ENCODE assay signal across 15 cellular contexts in genomic region chr6:116115781-116116180, GRCh38. TPM values are rescaled to one million over a fixed set of nuclear protein-coding genes. Genes with fewer than 3 reads are reported as not detected.
DNase-seq lines count a peak whose midpoint lies in the region; ATAC-seq and TF ChIP-seq lines count a peak whose summit lies in the region.
"Had no signal": no experiment of that assay in that cellular context is flagged by ENCODE, and none has a peak within 500 bp of the region (broad histone marks: within the 10 kb centered on the region; RNA-seq: fewer than 3 reads in every experiment).

No MANE protein-coding gene starts in this region.

- DNase-seq in BJ (ENCODE audit: low read depth) = no peak
- DNase-seq in H9 = no peak
- peak; percentile 71 for DNase-seq in adipocyte (ENCODE audit: low read depth)
- DNase-seq in lower lobe of right lung = no peak
- no peak for DNase-seq in Ammon's horn (ENCODE audit: low spot score)
- DNase-seq in GM19238 (ENCODE audit: insufficient read length, low spot score) = no peak
- DNase-seq in T-helper 2 cell treated with Interferon-gamma antibody and Interleukin-4, amounts not matched to agents 5 μg/mL and 100 μg/mL, for 36 hours (ENCODE audit: low spot score) = no peak
- DNase-seq in COLO829 (ENCODE audit: low spot score) = no peak
- DNase-seq: activated CD4-positive, alpha-beta T cell treated with anti-CD3 and anti-CD28 coated beads, Interleukin-2, amount 50 U/mL, for 48 hours; esophagus squamous epithelium; GF-D8; left ventricle myocardium superior; NCI-H2081 treated with DMSO at 0.1 percent for 48 hours had no signal

- ATAC-seq in lower lobe of right lung = no peak
- ATAC-seq: left ventricle myocardium superior had no signal

- no peaks in the 10 kb centered on the region for H3K9me3 Mint-ChIP-seq in H9
- no peaks in the 10 kb centered on the region for H3K9me3 Mint-ChIP-seq in T-helper 2 cell treated with Interferon-gamma antibody and Interleukin-4, amounts not matched to agents 5 μg/mL and 100 μg/mL, for 36 hours

- H3K9ac ChIP-seq in H9 (ENCODE audit: extremely low read depth, insufficient read length, low read length) = no peak overlapping the region
- H3K9ac ChIP-seq in adipocyte (ENCODE audit: low read length) = no peak overlapping the region

- no peak overlapping the region for H3T11ph ChIP-seq in H9 (ENCODE audit: low read length)

- no peak overlapping the region for H4K91ac ChIP-seq in H9 (ENCODE audit: insufficient read length, low read depth, low read length)

- H3K36me3 Mint-ChIP-seq in H9 (ENCODE audit: insufficient read depth in 1 of 3, low read depth in 3 of 3) = peaks cover 17 to 52% (median 45%) of the 10 kb centered on the region in 3 experiments; a peak in 6 of 7 replicates
- H3K36me3 Mint-ChIP-seq in T-helper 2 cell treated with Interferon-gamma antibody and Interleukin-4, amounts not matched to agents 5 μg/mL and 100 μg/mL, for 36 hours (ENCODE audit: low read depth) = peaks cover 26% of the 10 kb centered on the region

- peaks cover 4% of the 10 kb centered on the region for H3K36me3 ChIP-seq in BJ (ENCODE audit: control insufficient read depth, insufficient read depth, low read length)
- H3K36me3 ChIP-seq in adipocyte (ENCODE audit: control insufficient read depth, insufficient read depth, low read length, severe bottlenecking) = peaks cover 56% of the 10 kb centered on the region
- peaks cover 70% of the 10 kb centered on the region for H3K36me3 ChIP-seq in lower lobe of right lung

- CTCF ChIA-PET in BJ (lab: Yijun Ruan, JAX) = interaction anchor here (0.6 to 1.5 kb wide), 4 partner anchors 11 to 531 kb away, joined by 3 to 6 read pairs (median 4); no protein-coding TSS in a partner anchor

- no peak overlapping the region for H2BK5ac ChIP-seq in H9 (ENCODE audit: insufficient read length, low read length)

- H3K27ac ChIP-seq in H9 (ENCODE audit: insufficient read length, low read depth, low read length) (no peak overlapping the region), lower lobe of right lung (no peak overlapping the region)
- H3K27ac ChIP-seq: esophagus squamous epithelium, SK-N-MC had no signal

- H2AK5ac ChIP-seq in H9 (ENCODE audit: insufficient read length, low read length) = no peak overlapping the region

- no peaks in the 10 kb centered on the region for H3K79me2 ChIP-seq in H9 (ENCODE audit: insufficient read depth, low read length)

- H3K14ac ChIP-seq in H9 (ENCODE audit: insufficient read depth, low read length) = no peak overlapping the region

- no peak overlapping the region for H4K5ac ChIP-seq in H9 (ENCODE audit: insufficient read length, low read depth, low read length)

- no peak overlapping the region for H4K8ac ChIP-seq in H9 (replicated peaks; ENCODE audit: insufficient read length, low read depth, low read length)

- WGBS in H9 (ENCODE audit: extremely low coverage, insufficient read length, low lambda C conversion rate) = no CpG with 5 or more reads among the region's 2 CpGs

- peak; percentile 49 for TF ChIP-seq CTCF in BJ (IDR thresholded peaks at IDR 0.05; ENCODE audit: insufficient read depth, low read depth, low read length)
- peak; percentile 54 for TF ChIP-seq CTCF in H9 (conservative IDR thresholded peaks at IDR 0.05)
- TF ChIP-seq CTCF in lower lobe of right lung (IDR thresholded peaks at IDR 0.05) = peak; percentile 17

- H3K4me1 ChIP-seq in H9 (ENCODE audit: insufficient read depth, low read length) (no peaks in the 10 kb centered on the region), adipocyte (ENCODE audit: control insufficient read depth, insufficient read depth, low read length) (no peaks in the 10 kb centered on the region), lower lobe of right lung (no peaks in the 10 kb centered on the region)
- H3K4me1 ChIP-seq: esophagus squamous epithelium had no signal

- H2AFZ ChIP-seq in H9 (ENCODE audit: low read length) = no peak overlapping the region

- H3K27me3 ChIP-seq in BJ (ENCODE audit: control insufficient read depth, insufficient read depth, low read length) (no peaks in the 10 kb centered on the region), H9 (ENCODE audit: insufficient read depth, low read length) (no peaks in the 10 kb centered on the region), adipocyte (replicated peaks; ENCODE audit: control insufficient read depth, insufficient read depth, low read length) (no peaks in the 10 kb centered on the region), lower lobe of right lung (ENCODE audit: low read depth) (no peaks in the 10 kb centered on the region)
- H3K27me3 ChIP-seq: esophagus squamous epithelium had no signal

- H3K9me3 ChIP-seq in H9 (ENCODE audit: control insufficient read depth, low read depth, low read length) = no peaks in the 10 kb centered on the region
- H3K9me3 ChIP-seq in adipocyte (ENCODE audit: control insufficient read depth, low read length) = no peaks in the 10 kb centered on the region
- H3K9me3 ChIP-seq in lower lobe of right lung = no peaks in the 10 kb centered on the region
- H3K9me3 ChIP-seq: esophagus squamous epithelium had no signal

- intact Hi-C loops in lower lobe of right lung (cut with DNase I) = no loop called here

- no peaks in the 10 kb centered on the region for H3K79me1 ChIP-seq in H9 (ENCODE audit: insufficient read depth, low read depth, low read length, poor library complexity, severe bottlenecking)

- no peaks in the 10 kb centered on the region for H4K20me1 ChIP-seq in H9 (ENCODE audit: control insufficient read depth, insufficient read depth, insufficient read length)

- H3K56ac ChIP-seq in H9 (ENCODE audit: insufficient read length, low read depth, low read length) = no peak overlapping the region

- H3K23me2 ChIP-seq in H9 (ENCODE audit: insufficient read length, low read depth, low read length, poor library complexity, severe bottlenecking) = no peaks in the 10 kb centered on the region

- no peak overlapping the region for H3K18ac ChIP-seq in H9 (ENCODE audit: insufficient read length, low read depth, low read length)

- POLR2A ChIA-PET in BJ (lab: Charles Lee) = no interaction called here

- H2BK20ac ChIP-seq in H9 (ENCODE audit: low read depth, low read length, poor library complexity, severe bottlenecking) = no peak overlapping the region

- H3K4me1 Mint-ChIP-seq in H9 = peaks cover 2% of the 10 kb centered on the region in 2 experiments; a peak in 2 of 4 replicates
- H3K4me1 Mint-ChIP-seq in T-helper 2 cell treated with Interferon-gamma antibody and Interleukin-4, amounts not matched to agents 5 μg/mL and 100 μg/mL, for 36 hours (ENCODE audit: low read depth) = peaks cover 4% of the 10 kb centered on the region

- H3K4me3 ChIP-seq in BJ (ENCODE audit: low read depth, low read length) = no peak overlapping the region
- no peak overlapping the region for H3K4me3 ChIP-seq in adipocyte (ENCODE audit: low read length)
- no peak overlapping the region for H3K4me3 ChIP-seq in lower lobe of right lung
- H3K4me3 ChIP-seq: esophagus squamous epithelium, SK-N-MC had no signal

- H3K4me2 ChIP-seq in H9 (ENCODE audit: insufficient read depth, insufficient read length, low read length) = no peak overlapping the region

- no peak overlapping the region for H3K27ac Mint-ChIP-seq in H9
- no peak overlapping the region for H3K27ac Mint-ChIP-seq in T-helper 2 cell treated with Interferon-gamma antibody and Interleukin-4, amounts not matched to agents 5 μg/mL and 100 μg/mL, for 36 hours

- no peak overlapping the region for H3K23ac ChIP-seq in H9 (ENCODE audit: insufficient read length, low read depth, low read length)

- no peaks in the 10 kb centered on the region for H3K27me3 Mint-ChIP-seq in H9 (ENCODE audit: low read depth)
- H3K27me3 Mint-ChIP-seq in T-helper 2 cell treated with Interferon-gamma antibody and Interleukin-4, amounts not matched to agents 5 μg/mL and 100 μg/mL, for 36 hours (ENCODE audit: low read depth) = no peaks in the 10 kb centered on the region

- no peak overlapping the region for H2BK120ac ChIP-seq in H9 (ENCODE audit: low read depth, low read length, poor library complexity, severe bottlenecking)

- H2BK12ac ChIP-seq in H9 (ENCODE audit: insufficient read length, low read depth, low read length) = no peak overlapping the region

- H3K4ac ChIP-seq in H9 (ENCODE audit: low read depth, low read length) = no peak overlapping the region

- no peak overlapping the region for H3K4me3 Mint-ChIP-seq in H9
- no peak overlapping the region for H3K4me3 Mint-ChIP-seq in T-helper 2 cell treated with Interferon-gamma antibody and Interleukin-4, amounts not matched to agents 5 μg/mL and 100 μg/mL, for 36 hours

- H2BK15ac ChIP-seq in H9 (ENCODE audit: low read depth, low read length) = no peak overlapping the region

RNA-seq across cellular contexts. Expression of gene COL10A1, which starts 10.2 kb away (rescaled TPM):
- 0.11 and 0.15 TPM in 2 replicates for polyA plus RNA-seq in BJ (2011; rRNA removed)
- polyA minus RNA-seq in BJ (2011; rRNA and poly(A)+ RNA removed) = not detected in 2 replicates
- not detected in 2 replicates for total RNA-seq in H9 (2021)
- total RNA-seq in lower lobe of right lung = 0.24 TPM
- total RNA-seq: esophagus squamous epithelium, left ventricle myocardium superior, pulmonary artery endothelial cell had no signal

RNA-seq across cellular contexts. Expression of gene NT5DC1, which starts 15.1 kb away (rescaled TPM):
- polyA plus RNA-seq in BJ (2011; rRNA removed) = 12.3 and 22.1 TPM in 2 replicates
- polyA minus RNA-seq in BJ (2011; rRNA and poly(A)+ RNA removed) = 9.8 and 10.2 TPM in 2 replicates
- total RNA-seq in H9 (2021) (54.2 and 64.9 TPM in 2 replicates), lower lobe of right lung (46.0 TPM)

RNA-seq across cellular contexts. Expression of gene FRK, which starts 55.1 kb away (rescaled TPM):
- 0.02 and 0.04 TPM in 2 replicates for polyA plus RNA-seq in BJ (2011; rRNA removed)
- polyA minus RNA-seq in BJ (2011; rRNA and poly(A)+ RNA removed) = 0.05 TPM in 2 replicates
- 0.09 and 0.15 TPM in 2 replicates for total RNA-seq in H9 (2021)
- 7.4 TPM for total RNA-seq in lower lobe of right lung
